In genomic region chr18:76941284-76941683, GRCh38 we compare ENCODE assay signal across 23 cellular contexts.
"Had no signal": no experiment of that assay in that cellular context is flagged by ENCODE, and none has a peak within 500 bp of the region (broad histone marks: within the 10 kb centered on the region; RNA-seq: fewer than 3 reads in every experiment).

No MANE protein-coding gene starts in this region.

- H3K9ac ChIP-seq: neural progenitor cell, parathyroid adenoma had no signal

- H3K27ac ChIP-seq: esophagus squamous epithelium, gastroesophageal sphincter, left ventricle myocardium inferior, lower lobe of right lung, neural progenitor cell, parathyroid adenoma, prostate gland, right lobe of liver, thoracic aorta, transverse colon had no signal

- DNase-seq: dermis blood vessel endothelial cell; esophagus squamous epithelium; foreskin fibroblast; glutamatergic neuron; immature natural killer cell; left ventricle myocardium inferior; lower lobe of right lung; occipital lobe; retina; right lobe of liver; stimulated activated CD4-positive, alpha-beta T cell treated with anti-CD3 and anti-CD28 coated beads, Interleukin-2, amount 100 ng/mL, for 24 hours; stimulated activated CD4-positive, alpha-beta T cell treated with anti-CD3 and anti-CD28 coated beads, Interleukin-4, amount 100 ng/mL, for 4 hours; stimulated activated naive B cell treated with anti-CD40 and anti-IgM and Interleukin-4, amounts not matched to agents 10 μg/mL and 1 μg/mL and 100 μg/mL, for 72 hours; stimulated activated naive CD8-positive, alpha-beta T cell treated with anti-CD3 and anti-CD28 coated beads, Interleukin-15, amount 100 ng/mL, for 72 hours; substantia nigra; transverse colon had no signal

- H3K4me3 ChIP-seq: esophagus squamous epithelium, gastroesophageal sphincter, left ventricle myocardium inferior, lower lobe of right lung, neural progenitor cell, prostate gland, right lobe of liver, thoracic aorta, transverse colon had no signal

- H3K4me1 ChIP-seq: esophagus squamous epithelium, gastroesophageal sphincter, left ventricle myocardium inferior, lower lobe of right lung, neural progenitor cell, parathyroid adenoma, prostate gland, transverse colon had no signal

- H3K27me3 ChIP-seq: esophagus squamous epithelium, gastroesophageal sphincter, neural progenitor cell, right lobe of liver, transverse colon had no signal

- H3K9me3 ChIP-seq: esophagus squamous epithelium, gastroesophageal sphincter, left ventricle myocardium inferior, lower lobe of right lung, prostate gland, right lobe of liver, thoracic aorta, transverse colon had no signal

- FAIRE-seq: colon, keratinocyte had no signal
